ENCODE assay signal across 8 cellular contexts in the genomic region with DNA sequence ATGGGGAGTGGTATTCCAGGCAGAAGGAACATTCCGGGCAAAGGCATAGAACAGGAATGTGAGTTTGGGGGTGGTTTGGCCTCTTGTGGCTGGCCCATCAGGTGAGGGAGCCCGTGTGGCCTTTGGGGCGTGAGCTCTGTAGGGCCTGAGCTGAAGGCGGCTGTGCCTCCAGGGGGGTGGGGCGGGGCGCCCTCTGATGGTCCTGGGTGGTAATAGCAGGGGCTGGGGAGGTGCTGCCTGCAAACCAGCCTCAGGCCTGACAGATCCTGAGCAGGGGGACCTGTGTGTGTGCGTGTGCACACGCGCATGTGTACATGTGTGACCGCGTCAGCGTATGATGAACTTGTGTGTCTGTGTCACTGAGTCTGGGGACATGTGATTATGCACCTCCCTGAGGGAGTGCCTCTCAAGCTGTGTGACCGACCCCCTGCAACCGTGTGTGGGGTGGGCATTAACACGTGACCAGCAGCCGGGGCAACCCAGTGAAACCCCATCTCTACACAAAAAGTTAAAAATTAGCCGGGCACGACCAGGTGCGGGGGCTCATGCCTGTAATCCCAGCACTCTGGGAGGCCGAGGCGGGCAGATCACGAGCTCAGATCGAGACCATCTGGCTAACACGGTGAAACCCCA.
DNase-seq lines count a peak whose midpoint lies in the region; ATAC-seq, FAIRE-seq and TF ChIP-seq lines count a peak whose summit lies in the region.
"Not testable (repeated sequence)": the region's sequence is repeated elsewhere in the genome, so short reads cannot be mapped to it uniquely, and the experiment has no call there.

No MANE protein-coding gene starts in this region.

- H4K20me1 ChIP-seq in HCT116 (ENCODE audit: insufficient read depth); PC-9 (ENCODE audit: insufficient read depth): not testable (repeated sequence)

- peak; percentile 50 to 65 for TF ChIP-seq CTCF in Caco-2 (IDR thresholded peaks at IDR 0.05; ENCODE audit: insufficient read depth in 1 of 2, low read depth in 1 of 2, low read length in 1 of 2, severe bottlenecking in 1 of 2, unreplicated experiment in 1 of 2)
- TF ChIP-seq CTCF in HCT116 (IDR thresholded peaks at IDR 0.05 in 2 of 3, conservative IDR thresholded peaks at IDR 0.05 in 1 of 3; ENCODE audit: borderline replicate concordance in 1 of 3, insufficient read depth in 1 of 3, low read depth in 2 of 3, low read length in 2 of 3): peak in 2 of 3 experiments; percentile 49 to 54; a peak in 4 of 6 replicates
- peak; percentile 62 for TF ChIP-seq CTCF in PC-9 (conservative IDR thresholded peaks at IDR 0.05)
- peak; percentile 37 to 53 for TF ChIP-seq CTCF in brain (conservative IDR thresholded peaks at IDR 0.05)
- peak; percentile 29 to 63 for TF ChIP-seq CTCF in right atrium auricular region (IDR thresholded peaks at IDR 0.05)
- TF ChIP-seq CTCF in pancreas (IDR thresholded peaks at IDR 0.05): peak; percentile 24 to 51 (median 41)

- not testable (repeated sequence) for BruUV-seq in Caco-2 (replicated peaks; lab: Mats Ljungman, UMichigan); HCT116 (replicated peaks; lab: Mats Ljungman, UMichigan); PC-9 (replicated peaks; lab: Mats Ljungman, UMichigan)

- H3F3A ChIP-seq in PC-9 (ENCODE audit: insufficient read depth, low read depth): not testable (repeated sequence)

- H3K9me3 Mint-ChIP-seq in Caco-2 (ENCODE audit: unreplicated experiment); brain; stimulated activated naive B cell treated with anti-CD40 and anti-IgM and Interleukin-4, amounts not matched to agents 10 μg/mL and 1 μg/mL and 100 μg/mL, for 72 hours: not testable (repeated sequence)

- not testable (repeated sequence) for H3K9ac ChIP-seq in HCT116 (ENCODE audit: low read length)

- not testable (repeated sequence) for H3K4me1 ChIP-seq in Caco-2; HCT116 (ENCODE audit: control insufficient read depth in 1 of 2, insufficient read depth in 2 of 2, low read length in 2 of 2); PC-9 (replicated peaks; ENCODE audit: insufficient read depth); right atrium auricular region; pancreas

- H3K4me3 Mint-ChIP-seq in Caco-2 (ENCODE audit: unreplicated experiment); brain; stimulated activated naive B cell treated with anti-CD40 and anti-IgM and Interleukin-4, amounts not matched to agents 10 μg/mL and 1 μg/mL and 100 μg/mL, for 72 hours: not testable (repeated sequence)

- intact Hi-C loops in Caco-2 (cut with micrococcal nuclease; ENCODE audit: unreplicated experiment); HCT116 (cut with micrococcal nuclease); pancreas (cut with DNase I): not testable (repeated sequence)
- intact Hi-C loops in PC-9 (cut with micrococcal nuclease; ENCODE audit: unreplicated experiment): loop anchor here (5.0 kb wide), 1 partner anchor 207 kb away; no protein-coding TSS in a partner anchor

- not testable (repeated sequence) for H3K27me3 ChIP-seq in Caco-2 (replicated peaks; ENCODE audit: control insufficient read depth, insufficient read depth, low read length); HCT116 (ENCODE audit: insufficient read depth, low read length); PC-9 (ENCODE audit: insufficient read depth, low read depth); right atrium auricular region; pancreas

- not testable (repeated sequence) for H3K36me3 ChIP-seq in Caco-2 (ENCODE audit: control insufficient read depth, insufficient read depth, low read length); HCT116 (ENCODE audit: control insufficient read depth in 1 of 2, insufficient read depth in 2 of 2, low read length in 2 of 2); PC-9 (ENCODE audit: low read depth); right atrium auricular region; pancreas

- H3K27ac Mint-ChIP-seq in Caco-2 (ENCODE audit: unreplicated experiment); stimulated activated naive B cell treated with anti-CD40 and anti-IgM and Interleukin-4, amounts not matched to agents 10 μg/mL and 1 μg/mL and 100 μg/mL, for 72 hours: not testable (repeated sequence)
- peak overlapping the region in 1 of 5 experiments; percentile 65 for H3K27ac Mint-ChIP-seq in brain

- RAD21 ChIA-PET in HCT116 (lab: Charles Lee; ENCODE audit: low non-redundant PET in 1 of 2, low total read pairs in 2 of 2, uncharacterized antibody in 2 of 2, unreplicated experiment in 2 of 2): not testable (repeated sequence)

- TF ChIP-seq RAD21 in HCT116 (IDR thresholded peaks at IDR 0.05; ENCODE audit: low read depth): peak; percentile 42; the same call in 1 of the 2 replicates

- H3K9me2 ChIP-seq in HCT116 (ENCODE audit: insufficient read depth); PC-9 (ENCODE audit: insufficient read depth): not testable (repeated sequence)

- CTCF ChIA-PET in Caco-2 (lab: Charles Lee) (interaction anchor here (0.6 kb wide), 1 partner anchor 8 kb away, joined by 5 read pairs; no protein-coding TSS in a partner anchor), HCT116 (lab: Charles Lee) (interaction anchor here (0.7 to 1.0 kb wide), 5 partner anchors 10 to 354 kb away, joined by 3 to 10 read pairs (median 3); no protein-coding TSS in a partner anchor), PC-9 (lab: Charles Lee) (interaction anchor here (0.7 kb wide), 1 partner anchor 65 kb away, joined by 12 read pairs; no protein-coding TSS in a partner anchor)

- not testable (repeated sequence) for H3K27me3 Mint-ChIP-seq in Caco-2 (ENCODE audit: insufficient read depth, unreplicated experiment); brain; stimulated activated naive B cell treated with anti-CD40 and anti-IgM and Interleukin-4, amounts not matched to agents 10 μg/mL and 1 μg/mL and 100 μg/mL, for 72 hours

- H3K4me2 ChIP-seq in HCT116 (ENCODE audit: low read length); PC-9: not testable (repeated sequence)

- not testable (repeated sequence) for H3K9me3 ChIP-seq in Caco-2; HCT116 (ENCODE audit: control insufficient read depth in 1 of 2, insufficient read depth in 1 of 2, low read depth in 1 of 2, low read length in 2 of 2); PC-9 (ENCODE audit: insufficient read depth, low read depth); right atrium auricular region; pancreas

- TF ChIP-seq POLR2A in HCT116 (IDR thresholded peaks at IDR 0.05; ENCODE audit: borderline replicate concordance, extremely low read depth, insufficient read depth, insufficient read length): not testable (repeated sequence)

- H3K4me3 ChIP-seq in Caco-2 (ENCODE audit: low read depth, low read length); HCT116 (replicated peaks in 1 of 2; ENCODE audit: low read depth in 1 of 2, low read length in 2 of 2); PC-9; right atrium auricular region; pancreas: not testable (repeated sequence)

- not testable (repeated sequence) for H2AFZ ChIP-seq in HCT116 (ENCODE audit: low read depth, low read length, poor library complexity, severe bottlenecking); PC-9

- not testable (repeated sequence) for H3K4me1 Mint-ChIP-seq in Caco-2 (ENCODE audit: low read depth, unreplicated experiment); brain; stimulated activated naive B cell treated with anti-CD40 and anti-IgM and Interleukin-4, amounts not matched to agents 10 μg/mL and 1 μg/mL and 100 μg/mL, for 72 hours

- ATAC-seq in HCT116: peak; percentile 85
- peak; percentile 61 to 91 (median 81) for ATAC-seq in pancreas
- ATAC-seq in stimulated activated naive B cell treated with anti-CD40 and anti-IgM and Interleukin-4, amounts not matched to agents 10 μg/mL and 1 μg/mL and 100 μg/mL, for 72 hours (replicated peaks): peak; percentile 79

- H3K79me2 ChIP-seq in HCT116 (ENCODE audit: insufficient read depth, low read length); PC-9 (ENCODE audit: low read depth): not testable (repeated sequence)

- not testable (repeated sequence) for H3K27ac ChIP-seq in HCT116 (ENCODE audit: low read depth, low read length); PC-9; right atrium auricular region; pancreas

- not testable (repeated sequence) for FAIRE-seq in pancreas (lab: Jason Lieb, UNC)

- DNase-seq in Caco-2 (peak; percentile 59 to 61), PC-9 (peak in 1 of 2 experiments; percentile 29), pancreas (peak in 2 of 6 donors; percentile 45 to 75)
- DNase-seq in HCT116 (ENCODE audit: low read depth, low spot score); right atrium auricular region (ENCODE audit: low spot score): not testable (repeated sequence)
- peak; percentile 27 to 56 (median 31) for DNase-seq in activated CD8-positive, alpha-beta memory T cell treated with anti-CD3 and anti-CD28 coated beads for 48 hours (ENCODE audit: low read depth in 2 of 3, low spot score in 2 of 3)
- DNase-seq in stimulated activated naive B cell treated with anti-CD40 and anti-IgM and Interleukin-4, amounts not matched to agents 10 μg/mL and 1 μg/mL and 100 μg/mL, for 72 hours: peak; percentile 33

- WGBS in pancreas, 2 donors: 41 to 56% methylated on average over 22 to 24 of the region's 24 CpGs

- not testable (repeated sequence) for H3K36me3 Mint-ChIP-seq in Caco-2 (ENCODE audit: insufficient read depth, unreplicated experiment); brain; stimulated activated naive B cell treated with anti-CD40 and anti-IgM and Interleukin-4, amounts not matched to agents 10 μg/mL and 1 μg/mL and 100 μg/mL, for 72 hours

- POLR2A ChIA-PET in Caco-2 (lab: Charles Lee); HCT116 (lab: Charles Lee); PC-9 (lab: Charles Lee; ENCODE audit: unreplicated experiment): not testable (repeated sequence)
